In the genomic region with DNA sequence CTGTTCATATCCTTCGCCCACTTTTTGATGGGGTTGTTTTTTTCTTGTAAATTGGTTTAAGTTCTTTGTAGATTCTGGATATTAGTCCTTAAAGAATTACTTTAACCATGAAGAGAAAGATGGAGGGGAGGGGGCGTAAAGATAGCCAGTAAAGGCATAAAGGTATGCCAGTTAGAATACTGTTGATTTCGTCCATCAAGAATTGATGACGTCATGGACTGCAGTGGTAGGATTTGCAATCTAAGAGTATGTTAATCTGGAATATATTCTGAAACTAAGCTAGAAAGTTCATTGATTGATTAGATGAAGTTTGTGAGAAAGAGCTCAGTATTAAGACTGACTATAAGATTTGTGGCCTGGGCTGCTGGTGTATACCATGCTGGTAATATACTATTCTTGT, we compare ENCODE assay signal across 33 cellular contexts.
DNase-seq lines count a peak whose midpoint lies in the region; ATAC-seq, FAIRE-seq and TF ChIP-seq lines count a peak whose summit lies in the region.
"Had no signal": no experiment of that assay in that cellular context is flagged by ENCODE, and none has a peak within 500 bp of the region (broad histone marks: within the 10 kb centered on the region; RNA-seq: fewer than 3 reads in every experiment).

No MANE protein-coding gene starts in this region.

- ATAC-seq in HepG2 (no peak), right lobe of liver (no peak), GM12878 (no peak), K562 (no peak), GM21717 (IDR thresholded peaks at IDR 0.05; ENCODE audit: unreplicated experiment) (no peak)
- ATAC-seq: A549; CD8-positive, alpha-beta T cell had no signal

- no peaks in the 10 kb centered on the region for H3K4me1 ChIP-seq in HepG2 (ENCODE audit: insufficient read depth, low read length)
- H3K4me1 ChIP-seq in right lobe of liver, result no peaks in the 10 kb centered on the region
- H3K4me1 ChIP-seq in GM12878 (ENCODE audit: control insufficient read depth, insufficient read depth, low read length), result no peaks in the 10 kb centered on the region
- H3K4me1 ChIP-seq in K562 (replicated peaks in 1 of 2; ENCODE audit: control insufficient read depth in 2 of 2, insufficient read depth in 2 of 2, low read length in 2 of 2), result no peaks in the 10 kb centered on the region
- H3K4me1 ChIP-seq: A549; BE2C; BLaER1; BLaER1 treated with 17β-estradiol and CSF1 and Interleukin-3, amounts not matched to agents 10 nM and 100 nM; Caco-2 had no signal

- no peak for TF ChIP-seq POLR2A in HepG2 (IDR thresholded peaks at IDR 0.05; ENCODE audit: insufficient read depth in 1 of 2, low read depth in 2 of 2, low read length in 2 of 2)
- TF ChIP-seq POLR2A in right lobe of liver (IDR thresholded peaks at IDR 0.05), result no peak
- no peak for TF ChIP-seq POLR2A in GM12878 (IDR thresholded peaks at IDR 0.05; ENCODE audit: low read depth, low read length)
- no peak for TF ChIP-seq POLR2A in K562 (conservative IDR thresholded peaks at IDR 0.05)

- H3K27me3 ChIP-seq in HepG2 (ENCODE audit: control insufficient read depth in 1 of 2, insufficient read depth in 2 of 2, low read length in 2 of 2) (no peaks in the 10 kb centered on the region), right lobe of liver (no peaks in the 10 kb centered on the region), GM12878 (replicated peaks in 1 of 2; ENCODE audit: control insufficient read depth in 2 of 2, insufficient read depth in 2 of 2, low read length in 1 of 2) (no peaks in the 10 kb centered on the region; a peak in 2 of 4 replicates), K562 (ENCODE audit: control insufficient read depth in 2 of 2, insufficient read depth in 2 of 2, low read length in 2 of 2) (no peaks in the 10 kb centered on the region)
- H3K27me3 ChIP-seq: BE2C; BLaER1; BLaER1 treated with 17β-estradiol and CSF1 and Interleukin-3, amounts not matched to agents 10 nM and 100 nM had no signal

- H3K4me2 ChIP-seq in HepG2 (ENCODE audit: low read depth, low read length) (no peak overlapping the region), GM12878 (ENCODE audit: control insufficient read depth, insufficient read depth) (no peak overlapping the region), K562 (ENCODE audit: insufficient read depth, low read length) (no peak overlapping the region)
- H3K4me2 ChIP-seq: A549; BLaER1; BLaER1 treated with 17β-estradiol and CSF1 and Interleukin-3, amounts not matched to agents 10 nM and 100 nM had no signal

- BruUV-seq in HepG2 (replicated peaks; lab: Mats Ljungman, UMichigan) (no TSS peak), GM12878 (replicated peaks; lab: Mats Ljungman, UMichigan) (no TSS peak), K562 (replicated peaks; lab: Mats Ljungman, UMichigan) (no TSS peak)

- H3K9ac ChIP-seq in HepG2 (ENCODE audit: insufficient read depth, low read depth, low read length) (no peak overlapping the region), GM12878 (ENCODE audit: control insufficient read depth, insufficient read depth, low read length) (no peak overlapping the region), K562 (ENCODE audit: insufficient read depth in 1 of 2, low read depth in 2 of 2, low read length in 2 of 2) (no peak overlapping the region)
- H3K9ac ChIP-seq: BLaER1; BLaER1 treated with 17β-estradiol and CSF1 and Interleukin-3, amounts not matched to agents 10 nM and 100 nM had no signal

- no peaks in the 10 kb centered on the region for H3K9me1 ChIP-seq in K562 (ENCODE audit: control insufficient read depth, insufficient read depth, low read length)

- H4K20me1 ChIP-seq in HepG2 (ENCODE audit: insufficient read depth, low read length), result no peaks in the 10 kb centered on the region
- no peaks in the 10 kb centered on the region for H4K20me1 ChIP-seq in GM12878 (ENCODE audit: control insufficient read depth, insufficient read depth)
- H4K20me1 ChIP-seq in K562 (replicated peaks; ENCODE audit: control insufficient read depth, insufficient read depth, low read length), result no peaks in the 10 kb centered on the region
- H4K20me1 ChIP-seq: BLaER1; BLaER1 treated with 17β-estradiol and CSF1 and Interleukin-3, amounts not matched to agents 10 nM and 100 nM had no signal

- in situ Hi-C loops in HepG2 (cut with HindIII; ENCODE audit: extremely low pct_ligation_motif_present, low pct_unique_long_range_greater_than_20kb) (no loop called here), GM12878 (cut with MboI) (no loop called here), K562 (cut with MboI) (no loop called here)

- no peak for FAIRE-seq in HepG2 (lab: Jason Lieb, UNC)
- no peak for FAIRE-seq in GM12878 (lab: Jason Lieb, UNC)
- no peak for FAIRE-seq in K562 (lab: Jason Lieb, UNC)
- FAIRE-seq: A204.1, A549, D721Med had no signal

- 3% methylated on average over 4 of the region's 4 CpGs for WGBS in HepG2 (ENCODE audit: low lambda C conversion rate)
- WGBS in right lobe of liver (ENCODE audit: insufficient coverage, low coverage, low lambda C conversion rate, missing lambda C conversion rate), result 49% methylated on average over 4 of the region's 4 CpGs
- WGBS in GM12878 (ENCODE audit: insufficient coverage, insufficient replicate concordance, low lambda C conversion rate, missing lambda C conversion rate), result 40% methylated on average over 4 of the region's 4 CpGs
- 3% methylated on average over 4 of the region's 4 CpGs for WGBS in K562 (ENCODE audit: insufficient coverage, low coverage, missing lambda C conversion rate)

- no peak overlapping the region for H3K27ac ChIP-seq in HepG2 (ENCODE audit: extremely low read length, insufficient read depth, low read length)
- no peak overlapping the region for H3K27ac ChIP-seq in right lobe of liver
- no peak overlapping the region for H3K27ac ChIP-seq in GM12878 (ENCODE audit: control insufficient read depth, insufficient read depth)
- H3K27ac ChIP-seq in K562 (ENCODE audit: extremely low read depth, low read depth, low read length), result no peak overlapping the region
- H3K27ac ChIP-seq: 22Rv1; A549; BLaER1; BLaER1 treated with 17β-estradiol and CSF1 and Interleukin-3, amounts not matched to agents 10 nM and 100 nM; C4-2B had no signal

- TF ChIP-seq CTCF in HepG2 (CRISPR knock-in tag; IDR thresholded peaks at IDR 0.05) (no peak), right lobe of liver (IDR thresholded peaks at IDR 0.05) (no peak), GM12878 (IDR thresholded peaks at IDR 0.05 in 2 of 3, conservative IDR thresholded peaks at IDR 0.05 in 1 of 3; ENCODE audit: control insufficient read depth in 2 of 3, extremely low read depth in 1 of 3, insufficient read depth in 1 of 3, low read depth in 3 of 3, low read length in 3 of 3) (no peak), K562 (IDR thresholded peaks at IDR 0.05 in 2 of 3, conservative IDR thresholded peaks at IDR 0.05 in 1 of 3; ENCODE audit: insufficient read depth in 2 of 3, low read depth in 1 of 3, low read length in 3 of 3) (no peak)

- POLR2A ChIA-PET in HepG2 (lab: Yijun Ruan, JAX), result no interaction called here
- POLR2A ChIA-PET in GM12878 (lab: Charles Lee), result no interaction called here
- POLR2A ChIA-PET in K562 (lab: Yijun Ruan, JAX), result no interaction called here

- intact Hi-C loops in HepG2 (cut with micrococcal nuclease; ENCODE audit: unreplicated experiment), result no loop called here
- intact Hi-C loops in right lobe of liver (cut with DNase I), result no loop called here
- intact Hi-C loops in GM12878 (cut with micrococcal nuclease; ENCODE audit: unreplicated experiment), result no loop called here
- intact Hi-C loops in K562 (cut with micrococcal nuclease), result no loop called here

- SMC1A ChIA-PET in GM12878 (lab: Charles Lee; ENCODE audit: uncharacterized antibody, unreplicated experiment), result no interaction called here

- DNase-seq in HepG2 (ENCODE audit: low spot score) (no peak), right lobe of liver (no peak), GM12878 (ENCODE audit: low read depth, low spot score) (no peak), K562 (ENCODE audit: extremely low read depth in 1 of 4, low spot score in 3 of 4) (no peak), DMS153 treated with DMSO at 0.1 percent for 48 hours (lab: John Stamatoyannopoulos, UW; ENCODE audit: unreplicated experiment) (no peak)
- DNase-seq: 8988T; ACHN; AML-193; BE2C; C1 segment of cervical spinal cord; Caco-2; Calu3; CD4-positive, alpha-beta memory T cell; CD4-positive, alpha-beta T cell; CD4-positive, CD25-positive, alpha-beta regulatory T cell; CD8-positive, alpha-beta memory T cell; CD8-positive, alpha-beta T cell; COR-L47; DMS 273 treated with DMSO at 0.1 percent for 48 hours; DMS153; DMS53; DMS79; DMS79 treated with DMSO at 0.1 percent for 48 hours; DND-41; EL had no signal

- TF ChIP-seq RAD21 in HepG2 (CRISPR knock-in tag; IDR thresholded peaks at IDR 0.05) (no peak), GM12878 (IDR thresholded peaks at IDR 0.05; ENCODE audit: insufficient read depth, low read depth, low read length) (no peak), K562 (CRISPR knock-in tag; conservative IDR thresholded peaks at IDR 0.05 in 1 of 2, IDR thresholded peaks at IDR 0.05 in 1 of 2) (no peak)

- TF ChIP-seq EP300 in HepG2 (IDR thresholded peaks at IDR 0.05; ENCODE audit: low read depth in 2 of 2, low read length in 2 of 2), result no peak
- no peak for TF ChIP-seq EP300 in HepG2 (CRISPR knock-in tag; IDR thresholded peaks at IDR 0.05; ENCODE audit: borderline replicate concordance)
- no peak for TF ChIP-seq EP300 in GM12878 (IDR thresholded peaks at IDR 0.05; ENCODE audit: borderline replicate concordance in 1 of 2, control insufficient read depth in 1 of 2, low read depth in 2 of 2, low read length in 2 of 2)
- TF ChIP-seq EP300 in K562 (IDR thresholded peaks at IDR 0.05; ENCODE audit: low read length), result no peak

- H3K36me3 ChIP-seq in HepG2 (replicated peaks in 1 of 2; ENCODE audit: control insufficient read depth in 1 of 2, insufficient read depth in 2 of 2, low read length in 2 of 2), result no peaks in the 10 kb centered on the region
- H3K36me3 ChIP-seq in right lobe of liver, result no peaks in the 10 kb centered on the region
- H3K36me3 ChIP-seq in GM12878 (ENCODE audit: control insufficient read depth in 2 of 2, insufficient read depth in 2 of 2, low read length in 1 of 2), result no peaks in the 10 kb centered on the region
- no peaks in the 10 kb centered on the region for H3K36me3 ChIP-seq in K562 (ENCODE audit: control insufficient read depth, insufficient read depth, low read length)
- H3K36me3 ChIP-seq: BE2C; BLaER1; BLaER1 treated with 17β-estradiol and CSF1 and Interleukin-3, amounts not matched to agents 10 nM and 100 nM had no signal

- RAD21 ChIA-PET in GM12878 (lab: Charles Lee; ENCODE audit: unreplicated experiment), result no interaction called here

- no peak overlapping the region for H2AFZ ChIP-seq in HepG2 (ENCODE audit: low read length)
- no peak overlapping the region for H2AFZ ChIP-seq in GM12878 (ENCODE audit: control insufficient read depth, low read depth, low read length)
- H2AFZ ChIP-seq in K562 (ENCODE audit: low read depth, low read length), result no peak overlapping the region

- no peak overlapping the region for H3K4me3 ChIP-seq in HepG2 (replicated peaks in 1 of 3; ENCODE audit: insufficient read depth in 1 of 3, low read depth in 2 of 3, low read length in 3 of 3)
- H3K4me3 ChIP-seq in right lobe of liver, result no peak overlapping the region
- H3K4me3 ChIP-seq in GM12878, result no peak overlapping the region
- no peak overlapping the region for H3K4me3 ChIP-seq in K562
- H3K4me3 ChIP-seq: A549; BLaER1; BLaER1 treated with 17β-estradiol and CSF1 and Interleukin-3, amounts not matched to agents 10 nM and 100 nM had no signal

- CTCF ChIA-PET in HepG2 (lab: Yijun Ruan, JAX; ENCODE audit: low intra/inter-chr PET ratio, low total read pairs), result no interaction called here
- CTCF ChIA-PET in GM12878 (lab: Yijun Ruan, JAX), result no interaction called here
- CTCF ChIA-PET in K562 (lab: Yijun Ruan, JAX; ENCODE audit: low intra/inter-chr PET ratio), result no interaction called here

- no peaks in the 10 kb centered on the region for H3K79me2 ChIP-seq in HepG2 (ENCODE audit: insufficient read depth, low read length)
- H3K79me2 ChIP-seq in GM12878 (ENCODE audit: control insufficient read depth, insufficient read depth, low read length), result no peaks in the 10 kb centered on the region
- no peaks in the 10 kb centered on the region for H3K79me2 ChIP-seq in K562 (ENCODE audit: control insufficient read depth, insufficient read depth, low read length)

- peaks cover 33% of the 10 kb centered on the region; the same call in 1 of the 2 replicates for H3K9me3 ChIP-seq in HepG2 (ENCODE audit: low read length)
- H3K9me3 ChIP-seq in right lobe of liver, result no peaks in the 10 kb centered on the region
- no peaks in the 10 kb centered on the region for H3K9me3 ChIP-seq in GM12878 (replicated peaks; ENCODE audit: control insufficient read depth, insufficient read depth, low read length)
- no peaks in the 10 kb centered on the region for H3K9me3 ChIP-seq in K562 (replicated peaks; ENCODE audit: control insufficient read depth, insufficient read depth, low read depth, low read length)
- H3K9me3 ChIP-seq: A549; BE2C; BLaER1; BLaER1 treated with 17β-estradiol and CSF1 and Interleukin-3, amounts not matched to agents 10 nM and 100 nM had no signal

Comparison
In these comparisons a context has a peak if more than half of its experiments do, and no peak if none do; other contexts are left out.
1. Of the 241 proteins assayed by ChIP-seq in both HepG2 and K562: peak only in HepG2: none; only in K562: JUNB; in both: none; in neither: 237; mixed calls (peak in some experiments, not most) for 3.